In genomic region chr17:35752471-35752870, GRCh38 we compare ENCODE assay signal across 1 cellular context.
TF ChIP-seq lines count a peak whose summit lies in the region.

No MANE protein-coding gene starts in this region.

TF ChIP-seq in IMR-90, 13 proteins besides CTCF, POLR2A, EP300 and RAD21:
- TF ChIP-seq RFX5 (IDR thresholded peaks at IDR 0.05; ENCODE audit: low read depth, low read length) (no peak), BHLHE40 (IDR thresholded peaks at IDR 0.05; ENCODE audit: low read depth, low read length) (no peak), RCOR1 (IDR thresholded peaks at IDR 0.05; ENCODE audit: insufficient replicate concordance, low read length) (no peak), MAZ (IDR thresholded peaks at IDR 0.05; ENCODE audit: borderline replicate concordance, low read depth, low read length) (no peak), SMC3 (IDR thresholded peaks at IDR 0.05; ENCODE audit: low read depth, low read length) (no peak), CHD1 (IDR thresholded peaks at IDR 0.05; ENCODE audit: low read depth, low read length) (no peak), MXI1 (IDR thresholded peaks at IDR 0.05; ENCODE audit: borderline replicate concordance, low read depth, low read length) (no peak)
- TF ChIP-seq, protein P1, sequence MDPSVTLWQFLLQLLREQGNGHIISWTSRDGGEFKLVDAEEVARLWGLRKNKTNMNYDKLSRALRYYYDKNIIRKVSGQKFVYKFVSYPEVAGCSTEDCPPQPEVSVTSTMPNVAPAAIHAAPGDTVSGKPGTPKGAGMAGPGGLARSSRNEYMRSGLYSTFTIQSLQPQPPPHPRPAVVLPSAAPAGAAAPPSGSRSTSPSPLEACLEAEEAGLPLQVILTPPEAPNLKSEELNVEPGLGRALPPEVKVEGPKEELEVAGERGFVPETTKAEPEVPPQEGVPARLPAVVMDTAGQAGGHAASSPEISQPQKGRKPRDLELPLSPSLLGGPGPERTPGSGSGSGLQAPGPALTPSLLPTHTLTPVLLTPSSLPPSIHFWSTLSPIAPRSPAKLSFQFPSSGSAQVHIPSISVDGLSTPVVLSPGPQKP (IDR thresholded peaks at IDR 0.05; ENCODE audit: borderline replicate concordance, low read depth, low read length) = no peak
